28 cellular contexts compared by ENCODE assay signal in genomic region chr11:42901084-42901483, GRCh38.
"Had no signal": no experiment of that assay in that cellular context is flagged by ENCODE, and none has a peak within 500 bp of the region (broad histone marks: within the 10 kb centered on the region; RNA-seq: fewer than 3 reads in every experiment).

No MANE protein-coding gene starts in this region.

- H3K4me1 Mint-ChIP-seq: activated CD4-positive, alpha-beta T cell treated with anti-CD3 and anti-CD28 coated beads, Interleukin-2, amount 10 ng/mL, durations not matched to agents 7 days and 5 days had no signal

- H3K27me3 Mint-ChIP-seq: activated CD4-positive, alpha-beta T cell treated with anti-CD3 and anti-CD28 coated beads, Interleukin-2, amount 10 ng/mL, durations not matched to agents 7 days and 5 days; activated T-cell treated with anti-CD3 and anti-CD28 coated beads, Interleukin-2, amount 50 U/mL, for 24 hours had no signal

- DNase-seq: activated CD4-positive, alpha-beta T cell treated with anti-CD3 and anti-CD28 coated beads, Interleukin-2, amount 10 ng/mL, durations not matched to agents 7 days and 5 days; activated CD4-positive, alpha-beta T cell treated with anti-CD3 and anti-CD28 coated beads, Interleukin-2, amount 50 U/mL, for 48 hours; activated CD4-positive, CD25-positive, alpha-beta regulatory T cell; activated CD8-positive, alpha-beta T cell treated with anti-CD3 and anti-CD28 coated beads, Interleukin-2, amount 10 ng/mL, durations not matched to agents 7 days and 5 days; activated gamma-delta T cell treated with Interleukin-2 at 50 U/mL for 16 hours; activated naive CD4-positive, alpha-beta T cell treated with anti-CD3 and anti-CD28 coated beads for 36 hours; activated T-cell treated with anti-CD3 and anti-CD28 coated beads, Interleukin-2, amount 50 U/mL, for 24 hours; adrenal gland; body of pancreas; cerebellar nuclear complex; Kasumi-1; KG1; MG63; NCI-H1048; NCI-H1436; NCI-H1694; NCI-H1930; NCI-H2081 treated with DMSO at 0.1 percent for 48 hours; NCI-H2171; NCI-H510A; NCI-H526; NCI-H774; SHP77; SJCRH30; T1000; WERI-Rb-1 had no signal

- H3K4me3 Mint-ChIP-seq: activated CD4-positive, alpha-beta T cell treated with anti-CD3 and anti-CD28 coated beads, Interleukin-2, amount 10 ng/mL, durations not matched to agents 7 days and 5 days; activated CD8-positive, alpha-beta T cell treated with anti-CD3 and anti-CD28 coated beads, Interleukin-2, amount 10 ng/mL, durations not matched to agents 7 days and 5 days; activated naive CD4-positive, alpha-beta T cell treated with anti-CD3 and anti-CD28 coated beads for 36 hours; activated T-cell treated with anti-CD3 and anti-CD28 coated beads, Interleukin-2, amount 50 U/mL, for 24 hours had no signal

- H3K27ac Mint-ChIP-seq: activated CD4-positive, alpha-beta T cell treated with anti-CD3 and anti-CD28 coated beads, Interleukin-2, amount 10 ng/mL, durations not matched to agents 7 days and 5 days; activated CD8-positive, alpha-beta T cell treated with anti-CD3 and anti-CD28 coated beads, Interleukin-2, amount 10 ng/mL, durations not matched to agents 7 days and 5 days; activated naive CD4-positive, alpha-beta T cell treated with anti-CD3 and anti-CD28 coated beads for 36 hours; activated naive CD4-positive, alpha-beta T cell treated with anti-CD3 and anti-CD28 coated beads, Interleukin-2, amount 50 U/mL, for 72 hours; activated T-cell treated with anti-CD3 and anti-CD28 coated beads, Interleukin-2, amount 50 U/mL, for 24 hours; activated T-helper 2 cell treated with anti-CD3 and anti-CD28 coated beads, Interferon-gamma antibody, Interleukin-2, Interleukin-4, amounts not matched to agents 10 μg/mL and 5 μg/mL and 100 μg/mL, durations not matched to agents 14 hours and 24 hours and 36 hours had no signal
